ENCODE assay signal across 12 cellular contexts in genomic region chr10:110706690-110707098, GRCh38.
DNase-seq lines count a peak whose midpoint lies in the region; ATAC-seq and TF ChIP-seq lines count a peak whose summit lies in the region.
"Had no signal": no experiment of that assay in that cellular context is flagged by ENCODE, and none has a peak within 500 bp of the region (broad histone marks: within the 10 kb centered on the region; RNA-seq: fewer than 3 reads in every experiment).

No MANE protein-coding gene starts in this region.

- 71 to 78% (median 74%) methylated on average over 5 of the region's 5 CpGs for WGBS in adrenal gland, 4 donors

- H3K27me3 ChIP-seq in ascending aorta (no peaks in the 10 kb centered on the region), kidney epithelial cell (ENCODE audit: control insufficient read depth, insufficient read depth, low read length) (no peaks in the 10 kb centered on the region), upper lobe of right lung (no peaks in the 10 kb centered on the region), adrenal gland (no peaks in the 10 kb centered on the region)

- H3K4me3 ChIP-seq in HFF-Myc (replicated peaks; ENCODE audit: low read depth, low read length) (no peak overlapping the region), ascending aorta (no peak overlapping the region), kidney epithelial cell (ENCODE audit: low read depth, low read length) (no peak overlapping the region), upper lobe of right lung (no peak overlapping the region), adrenal gland (no peak overlapping the region)
- H3K4me3 ChIP-seq: stomach had no signal

- no peak for TF ChIP-seq POLR2A in adrenal gland (IDR thresholded peaks at IDR 0.05)

- H3K9me3 ChIP-seq in ascending aorta (no peaks in the 10 kb centered on the region), upper lobe of right lung (no peaks in the 10 kb centered on the region), adrenal gland (replicated peaks in 1 of 3) (no peaks in the 10 kb centered on the region)
- H3K9me3 ChIP-seq: stomach had no signal

- intact Hi-C loops in ascending aorta (cut with DNase I) = no loop called here
- intact Hi-C loops in upper lobe of right lung (cut with DNase I) = no loop called here
- intact Hi-C loops in adrenal gland (cut with DNase I) = no loop called here

- H3K4me1 ChIP-seq in ascending aorta = peaks cover 0 to 4% of the 10 kb centered on the region in 2 donors
- H3K4me1 ChIP-seq in upper lobe of right lung = no peaks in the 10 kb centered on the region
- peaks cover 0 to 9% of the 10 kb centered on the region in 2 donors for H3K4me1 ChIP-seq in adrenal gland (replicated peaks in 1 of 2)

- DNase-seq in ACHN = peak; percentile 95
- peak; percentile 70 for DNase-seq in HFF-Myc (ENCODE audit: extremely low read depth, low read depth)
- DNase-seq in ascending aorta (ENCODE audit: low spot score in 2 of 2) = no peak
- peak; percentile 74 for DNase-seq in kidney epithelial cell (ENCODE audit: low read depth)
- DNase-seq in upper lobe of right lung = no peak
- no peak for DNase-seq in stimulated activated CD4-positive, alpha-beta T cell treated with anti-CD3 and anti-CD28 coated beads, Interleukin-4, amount 100 ng/mL, for 1 hour
- DNase-seq in adrenal gland = no peak
- DNase-seq: activated B cell treated with CpG ODN at 0.5 μM for 24 hours; activated naive CD4-positive, alpha-beta T cell; stomach had no signal

- H3K36me3 ChIP-seq in ascending aorta (no peaks in the 10 kb centered on the region), kidney epithelial cell (ENCODE audit: control insufficient read depth, insufficient read depth, low read length) (no peaks in the 10 kb centered on the region), upper lobe of right lung (no peaks in the 10 kb centered on the region), adrenal gland (replicated peaks in 1 of 2) (no peaks in the 10 kb centered on the region)
- H3K36me3 ChIP-seq: stomach had no signal

- ATAC-seq in upper lobe of right lung (no peak), HG03354 (IDR thresholded peaks at IDR 0.05; ENCODE audit: poor library complexity, severe bottlenecking, unreplicated experiment) (no peak)

- in situ Hi-C loops in ACHN (cut with HindIII; ENCODE audit: low pct_ligation_motif_present, low pct_unique_long_range_greater_than_20kb, low sequenced_read_pairs) = no loop called here

- TF ChIP-seq CTCF in HFF-Myc (IDR thresholded peaks at IDR 0.05; ENCODE audit: low read depth, low read length, missing control alignments) (no peak), ascending aorta (IDR thresholded peaks at IDR 0.05) (no peak), kidney epithelial cell (IDR thresholded peaks at IDR 0.05; ENCODE audit: insufficient read depth, low read length, poor library complexity, severe bottlenecking) (no peak), upper lobe of right lung (IDR thresholded peaks at IDR 0.05) (no peak), adrenal gland (IDR thresholded peaks at IDR 0.05) (no peak)

- H3K27ac ChIP-seq in ascending aorta = peak overlapping the region; percentile 34 to 42
- H3K27ac ChIP-seq in upper lobe of right lung = no peak overlapping the region
- H3K27ac ChIP-seq in adrenal gland = no peak overlapping the region
- H3K27ac ChIP-seq: C4-2B, stomach had no signal

Comparison
In these comparisons a context has a peak if more than half of its experiments do, and no peak if none do; other contexts are left out.
1. DNase-seq: peak in ACHN (single experiment), HFF-Myc (single experiment) and kidney epithelial cell (single experiment); none in ascending aorta (0 of 2), upper lobe of right lung (single experiment), stimulated activated CD4-positive, alpha-beta T cell treated with anti-CD3 and anti-CD28 coated beads, Interleukin-4, amount 100 ng/mL, for 1 hour (single experiment) and adrenal gland (0 of 7).
2. H3K27ac ChIP-seq: peak in ascending aorta (2 of 2); none in upper lobe of right lung (single experiment) and adrenal gland (0 of 5).